ENCODE assay signal across 10 cellular contexts in genomic region chr22:33923660-33924246, GRCh38. TPM values are rescaled to one million over a fixed set of nuclear protein-coding genes. Genes with fewer than 3 reads are reported as not detected.
DNase-seq lines count a peak whose midpoint lies in the region; ATAC-seq, FAIRE-seq and TF ChIP-seq lines count a peak whose summit lies in the region.
"Had no signal": no experiment of that assay in that cellular context is flagged by ENCODE, and none has a peak within 500 bp of the region (broad histone marks: within the 10 kb centered on the region; RNA-seq: fewer than 3 reads in every experiment).

No MANE protein-coding gene starts in this region.

- H4K20me1 ChIP-seq in SK-N-SH (ENCODE audit: insufficient read depth) (0 out of 2 replicates have a peak, but pooled peaks cover 3% of the 10 kb centered on the region), KMS-11 (ENCODE audit: insufficient read depth) (peaks cover 5% of the 10 kb centered on the region; the same call in 1 of the 2 replicates), H1 (replicated peaks in 1 of 2; ENCODE audit: control insufficient read depth in 1 of 2, insufficient read depth in 2 of 2, low read length in 2 of 2) (peaks cover 9% of the 10 kb centered on the region in 2 experiments)

- H3K23ac ChIP-seq in H1 (ENCODE audit: insufficient read length), result no peak overlapping the region

- no peak overlapping the region for H4K5ac ChIP-seq in H1 (ENCODE audit: insufficient read length, low read depth, low read length)

- no peak for TF ChIP-seq EP300 in SK-N-SH (IDR thresholded peaks at IDR 0.05; ENCODE audit: borderline replicate concordance in 1 of 2, low read depth in 1 of 2, low read length in 1 of 2)
- TF ChIP-seq EP300 in H1 (IDR thresholded peaks at IDR 0.05; ENCODE audit: borderline replicate concordance in 1 of 2, low read depth in 2 of 2, low read length in 2 of 2), result no peak

- H3K79me1 ChIP-seq in H1 (ENCODE audit: low read depth, low read length), result 0 out of 2 replicates have a peak, but pooled peaks cover 2% of the 10 kb centered on the region

- no peaks in the 10 kb centered on the region for H3K9me3 Mint-ChIP-seq in memory B cell
- H3K9me3 Mint-ChIP-seq: activated naive CD8-positive, alpha-beta T cell treated with anti-CD3 and anti-CD28 coated beads, Interleukin-2, amount 10 ng/mL, durations not matched to agents 7 days and 5 days had no signal

- H3K27me3 Mint-ChIP-seq in memory B cell, result peaks cover 5% of the 10 kb centered on the region

- H2BK120ac ChIP-seq in H1 (replicated peaks; ENCODE audit: low read depth, low read length), result no peak overlapping the region

- H3K9me3 ChIP-seq in SK-N-SH (no peaks in the 10 kb centered on the region), Panc1 (ENCODE audit: control insufficient read depth, insufficient read depth, low read depth, low read length) (no peaks in the 10 kb centered on the region), H1 (ENCODE audit: insufficient read depth in 2 of 2, low read depth in 1 of 2, low read length in 1 of 2) (no peaks in the 10 kb centered on the region)

- H3K9ac ChIP-seq in SK-N-SH (no peak overlapping the region), KMS-11 (no peak overlapping the region), H1 (replicated peaks in 1 of 4; ENCODE audit: extremely low read depth in 1 of 4, low read depth in 3 of 4, low read length in 3 of 4) (no peak overlapping the region)

- no peak for TF ChIP-seq POLR2A in H1 (IDR thresholded peaks at IDR 0.05; ENCODE audit: control extremely low read depth in 1 of 2, low read depth in 2 of 2, low read length in 2 of 2)

- no peak overlapping the region for H2BK20ac ChIP-seq in H1 (ENCODE audit: low read length)

- no peak overlapping the region for H3K56ac ChIP-seq in H1 (replicated peaks; ENCODE audit: insufficient read length, low read depth, low read length)

- peaks cover 13% of the 10 kb centered on the region for H3K4me1 Mint-ChIP-seq in memory B cell

- BruUV-seq in Panc1 (replicated peaks; lab: Mats Ljungman, UMichigan), result no TSS peak

- H3K79me2 ChIP-seq in SK-N-SH (ENCODE audit: insufficient read depth) (no peaks in the 10 kb centered on the region), KMS-11 (ENCODE audit: insufficient read depth, low read depth) (no peaks in the 10 kb centered on the region), H1 (ENCODE audit: control insufficient read depth in 1 of 2, insufficient read depth in 2 of 2, low read length in 2 of 2) (peaks cover 13 to 15% of the 10 kb centered on the region in 2 experiments)

- DNase-seq in SK-N-SH, result peak; percentile 60
- DNase-seq in Panc1 (ENCODE audit: low read depth, low spot score), result no peak
- DNase-seq in H1 (ENCODE audit: low read depth in 1 of 2, low spot score in 2 of 2), result peak in 1 of 2 experiments; percentile 76
- DNase-seq in memory B cell (ENCODE audit: low spot score in 2 of 2), result peak; percentile 50 to 54
- peak; percentile 65 for DNase-seq in urothelium cell line (ENCODE audit: low spot score)
- DNase-seq: activated naive CD8-positive, alpha-beta T cell treated with anti-CD3 and anti-CD28 coated beads, Interleukin-2, amount 10 ng/mL, durations not matched to agents 7 days and 5 days had no signal

- peak overlapping the region in 1 of 2 experiments; percentile 82; a peak in 1 of 4 replicates for H3K4me3 ChIP-seq in SK-N-SH (ENCODE audit: low read depth in 2 of 2, low read length in 1 of 2)
- H3K4me3 ChIP-seq in KMS-11 (IDR thresholded peaks at IDR 0.05; ENCODE audit: insufficient read depth, low read depth, low read length), result no peak overlapping the region
- no peak overlapping the region for H3K4me3 ChIP-seq in Panc1 (ENCODE audit: low read depth in 2 of 2, low read length in 2 of 2)
- peak overlapping the region in 1 of 4 experiments; percentile 95; a peak in 2 of 8 replicates for H3K4me3 ChIP-seq in H1 (ENCODE audit: extremely low read depth in 1 of 4, insufficient read depth in 2 of 4, low read depth in 3 of 4, low read length in 4 of 4)

- no peak for ATAC-seq in SK-N-SH treated with all-trans-retinoic acid at 6 μM for 48 hours
- ATAC-seq in Panc1, result no peak
- no peak for ATAC-seq in memory B cell (ENCODE audit: low read depth)
- no peak for ATAC-seq in GM18498 (IDR thresholded peaks at IDR 0.05; ENCODE audit: unreplicated experiment)

- WGBS in SK-N-SH (ENCODE audit: low lambda C conversion rate), result 37% methylated on average over 17 of the region's 17 CpGs
- 51% methylated on average over 17 of the region's 17 CpGs; no CpG with 5 or more reads in 1 of the 2 experiments for WGBS in H1 (ENCODE audit: extremely low coverage in 1 of 2, insufficient coverage in 1 of 2, insufficient read length in 1 of 2, insufficient replicate concordance in 2 of 2, low coverage in 1 of 2, low lambda C conversion rate in 2 of 2, missing lambda C conversion rate in 1 of 2), 2 experiments

- no peak overlapping the region for H3K18ac ChIP-seq in H1 (ENCODE audit: extremely low read depth, low read length)

- H3K14ac ChIP-seq in H1 (ENCODE audit: insufficient read length), result no peak overlapping the region

- no peak overlapping the region for H3K27ac ChIP-seq in SK-N-SH (ENCODE audit: low read depth in 2 of 2, low read length in 1 of 2)
- H3K27ac ChIP-seq in KMS-11, result no peak overlapping the region
- H3K27ac ChIP-seq in Panc1 (ENCODE audit: low read length), result no peak overlapping the region
- H3K27ac ChIP-seq in H1 (ENCODE audit: low read depth, low read length), result no peak overlapping the region

- POLR2A ChIA-PET in SK-N-SH (lab: Yijun Ruan, JAX), result no interaction called here
- POLR2A ChIA-PET in Panc1 (lab: Charles Lee), result no interaction called here
- POLR2A ChIA-PET in H1 (lab: Charles Lee; ENCODE audit: partially characterized antibody), result interaction anchor here (1.1 to 1.5 kb wide), 2 partner anchors 10 to 12 kb away, joined by 4 to 5 read pairs; no protein-coding TSS in a partner anchor

- H3K27me3 ChIP-seq in SK-N-SH (ENCODE audit: insufficient read depth), result no peaks in the 10 kb centered on the region; the same call in 1 of the 2 replicates
- peaks cover 9% of the 10 kb centered on the region for H3K27me3 ChIP-seq in KMS-11 (ENCODE audit: insufficient read depth, low read depth)
- H3K27me3 ChIP-seq in Panc1 (ENCODE audit: control insufficient read depth, insufficient read depth, low read length), result peaks cover 14% of the 10 kb centered on the region
- no peaks in the 10 kb centered on the region; a peak in 1 of 7 replicates for H3K27me3 ChIP-seq in H1 (replicated peaks in 1 of 4; ENCODE audit: control insufficient read depth in 3 of 4, extremely low read depth in 1 of 4, insufficient read depth in 3 of 4, low read length in 3 of 4)

- intact Hi-C loops in Panc1 (cut with micrococcal nuclease; ENCODE audit: unreplicated experiment), result loop anchor here (5.0 kb wide), 1 partner anchor 1099 kb away; no protein-coding TSS in a partner anchor

- no peak overlapping the region for H4K91ac ChIP-seq in H1 (replicated peaks; ENCODE audit: insufficient read length, low read length)

- H3K27ac Mint-ChIP-seq in memory B cell, result no peak overlapping the region
- H3K27ac Mint-ChIP-seq: activated naive CD8-positive, alpha-beta T cell treated with anti-CD3 and anti-CD28 coated beads, Interleukin-2, amount 10 ng/mL, durations not matched to agents 7 days and 5 days had no signal

- no peaks in the 10 kb centered on the region for H3K9me2 ChIP-seq in SK-N-SH

- H2BK5ac ChIP-seq in H1 (ENCODE audit: low read depth, low read length), result no peak overlapping the region

- peak; percentile 90 for TF ChIP-seq CTCF in SK-N-SH (IDR thresholded peaks at IDR 0.05)
- peak; percentile 91 for TF ChIP-seq CTCF in KMS-11 (conservative IDR thresholded peaks at IDR 0.05; ENCODE audit: low read depth, low read length)
- peak; percentile 76 for TF ChIP-seq CTCF in Panc1 (IDR thresholded peaks at IDR 0.05)
- TF ChIP-seq CTCF in H1 (IDR thresholded peaks at IDR 0.05; ENCODE audit: control extremely low read depth in 1 of 3, insufficient read depth in 1 of 3, low read depth in 1 of 3, low read length in 3 of 3), result peak in 2 of 3 experiments; percentile 70 to 80; a peak in 3 of 4 replicates

- no peak overlapping the region for H3K4me2 ChIP-seq in SK-N-SH
- peak overlapping the region; percentile 97; the same call in 1 of the 2 replicates for H3K4me2 ChIP-seq in KMS-11
- peak overlapping the region; percentile 93 to 94; a peak in 2 of 4 replicates for H3K4me2 ChIP-seq in H1 (ENCODE audit: insufficient read depth in 1 of 2, low read depth in 2 of 2, low read length in 2 of 2)

- H2AK5ac ChIP-seq in H1 (ENCODE audit: low read depth, low read length), result no peak overlapping the region

- peaks cover 6% of the 10 kb centered on the region for H3F3A ChIP-seq in SK-N-SH (replicated peaks; ENCODE audit: insufficient read depth)

- CTCF ChIA-PET in SK-N-SH (lab: Yijun Ruan, JAX), result interaction anchor here (0.6 to 5.3 kb wide), 40 partner anchors 11 to 1308 kb away, joined by 3 to 42 read pairs (median 3); no protein-coding TSS in a partner anchor
- CTCF ChIA-PET in Panc1 (lab: Charles Lee), result interaction anchor here (0.7 kb wide), 2 partner anchors 16 to 816 kb away, joined by 3 to 9 read pairs; no protein-coding TSS in a partner anchor
- CTCF ChIA-PET in H1 (lab: Charles Lee; ENCODE audit: partially characterized antibody), result interaction anchor here (0.6 to 3.6 kb wide), 35 partner anchors 9 to 942 kb away, joined by 3 to 22 read pairs (median 4); no protein-coding TSS in a partner anchor

- H3K4me3 Mint-ChIP-seq in memory B cell, result no peak overlapping the region
- H3K4me3 Mint-ChIP-seq: activated naive CD8-positive, alpha-beta T cell treated with anti-CD3 and anti-CD28 coated beads, Interleukin-2, amount 10 ng/mL, durations not matched to agents 7 days and 5 days had no signal

- no peak overlapping the region for H4K8ac ChIP-seq in H1 (ENCODE audit: extremely low read depth, insufficient read depth, low read length)

- peaks cover 0 to 21% of the 10 kb centered on the region in 2 experiments; a peak in 2 of 4 replicates for H3K4me1 ChIP-seq in SK-N-SH (ENCODE audit: control insufficient read depth in 1 of 2, insufficient read depth in 2 of 2, low read depth in 1 of 2, low read length in 1 of 2)
- peaks cover 18% of the 10 kb centered on the region for H3K4me1 ChIP-seq in KMS-11 (ENCODE audit: low read depth, poor library complexity, severe bottlenecking)
- H3K4me1 ChIP-seq in Panc1 (ENCODE audit: control insufficient read depth, insufficient read depth, low read length), result peaks cover 7% of the 10 kb centered on the region
- peaks cover 0 to 6% (median 2%) of the 10 kb centered on the region in 4 experiments; a peak in 4 of 7 replicates for H3K4me1 ChIP-seq in H1 (replicated peaks in 1 of 4; ENCODE audit: control insufficient read depth in 3 of 4, insufficient read depth in 4 of 4, low read length in 3 of 4)

- in situ Hi-C loops in Panc1 (cut with HindIII; ENCODE audit: low pct_unique_long_range_greater_than_20kb, low sequenced_read_pairs), result no loop called here

- H3K36me3 ChIP-seq in SK-N-SH (replicated peaks in 1 of 2; ENCODE audit: control insufficient read depth in 1 of 2, insufficient read depth in 2 of 2, low read length in 1 of 2) (no peaks in the 10 kb centered on the region), KMS-11 (ENCODE audit: insufficient read depth) (no peaks in the 10 kb centered on the region), Panc1 (ENCODE audit: control insufficient read depth, insufficient read depth, low read length) (no peaks in the 10 kb centered on the region), H1 (ENCODE audit: control insufficient read depth in 2 of 4, insufficient read depth in 4 of 4, low read length in 3 of 4) (no peaks in the 10 kb centered on the region)

- no peak overlapping the region for H2BK15ac ChIP-seq in H1 (ENCODE audit: low read length)

- peak; percentile 76 for TF ChIP-seq RAD21 in SK-N-SH (IDR thresholded peaks at IDR 0.05; ENCODE audit: low read length)
- peak; percentile 81 to 87 for TF ChIP-seq RAD21 in H1 (IDR thresholded peaks at IDR 0.05 in 1 of 2, conservative IDR thresholded peaks at IDR 0.05 in 1 of 2; ENCODE audit: low read depth in 2 of 2, low read length in 2 of 2)

- H3K36me3 Mint-ChIP-seq in memory B cell, result no peaks in the 10 kb centered on the region
- H3K36me3 Mint-ChIP-seq: activated naive CD8-positive, alpha-beta T cell treated with anti-CD3 and anti-CD28 coated beads, Interleukin-2, amount 10 ng/mL, durations not matched to agents 7 days and 5 days had no signal

- H2AFZ ChIP-seq in SK-N-SH (ENCODE audit: low read depth) (no peak overlapping the region), KMS-11 (ENCODE audit: low read depth) (no peak overlapping the region), H1 (ENCODE audit: low read length) (no peak overlapping the region)

- FAIRE-seq in H1 (lab: Jason Lieb, UNC) (peak; percentile 86), urothelium cell line (lab: Jason Lieb, UNC) (peak; percentile 30)
- FAIRE-seq: G401.6 had no signal

- H3K23me2 ChIP-seq in H1 (ENCODE audit: low read depth, low read length), result peaks cover 21% of the 10 kb centered on the region

- no peak overlapping the region for H3K4ac ChIP-seq in H1 (replicated peaks; ENCODE audit: insufficient read length, low read depth, low read length)

- no peak overlapping the region for H2BK12ac ChIP-seq in H1 (ENCODE audit: low read depth, low read length)

RNA-seq across cellular contexts. Expression of gene LARGE1, which starts 3.5 kb away (rescaled TPM):
- polyA plus RNA-seq in SK-N-SH (2012; rRNA removed) (1.1 and 1.2 TPM in 2 replicates), H1 (2011; rRNA removed) (43.7 and 51.4 TPM in 2 replicates)
- 0.63 and 0.93 TPM in 2 replicates for polyA plus RNA-seq in SK-N-SH (2012; cell fraction: cytosol; rRNA removed)
- 1.4 and 2.8 TPM in 2 replicates for polyA plus RNA-seq in SK-N-SH (2012; cell fraction: nucleus; rRNA removed)
- 2.5 TPM for total RNA-seq in Panc1 (2021; ENCODE audit: unreplicated experiment)
- 1.3 TPM for polyA plus RNA-seq in Panc1 (2012; ENCODE audit: insufficient read length)
- 69.5 and 83.0 TPM in 2 replicates for total RNA-seq in H1 (2021; fragmentation: NEBNext Ultra II Directional; extraction: Animal tissue kit (Norgen Biotek cat#: 25700))
- polyA plus RNA-seq in H1 (2011; cell fraction: cytosol; rRNA removed), result 42.0 TPM
- 56.3 TPM for polyA plus RNA-seq in H1 (2011; cell fraction: nucleus; rRNA removed)
- polyA plus RNA-seq in H1 (2012, experiment 1 of 2), result 40.0 to 53.5 TPM (median 47.7 TPM) in 4 replicates
- polyA plus RNA-seq in H1 (2012, experiment 2 of 2), result 38.9 TPM
- polyA plus RNA-seq in H1 (2013, experiment 1 of 2), result 39.9 TPM
- polyA plus RNA-seq in H1 (2013, experiment 2 of 2), result 39.1 TPM
- 121 and 152 TPM in 2 replicates for polyA minus RNA-seq in H1 (2011; rRNA and poly(A)+ RNA removed)
- polyA minus RNA-seq in H1 (2011; cell fraction: cytosol; rRNA and poly(A)+ RNA removed), result 72.1 TPM
- 137 TPM for polyA minus RNA-seq in H1 (2011; cell fraction: nucleus; rRNA and poly(A)+ RNA removed)

Comparison
In these comparisons a context has a peak if more than half of its experiments do, and no peak if none do; other contexts are left out.
1. RNA of gene LARGE1, which starts 3.5 kb away (total RNA-seq): 69.5 to 83.0 TPM in H1; 2.5 TPM in Panc1 (single experiment); every median in the first group is over 10 times any median in the second.
2. Of the 17 proteins assayed by ChIP-seq in both H1 and SK-N-SH: peak only in H1: none; only in SK-N-SH: none; in both: CTCF and RAD21; in neither: 15.
3. Peak in every context shown above with its lines, with median percentiles within 50 percentile points of each other: CTCF ChIP-seq.